8 cellular contexts compared by ENCODE assay signal in the genomic region with DNA sequence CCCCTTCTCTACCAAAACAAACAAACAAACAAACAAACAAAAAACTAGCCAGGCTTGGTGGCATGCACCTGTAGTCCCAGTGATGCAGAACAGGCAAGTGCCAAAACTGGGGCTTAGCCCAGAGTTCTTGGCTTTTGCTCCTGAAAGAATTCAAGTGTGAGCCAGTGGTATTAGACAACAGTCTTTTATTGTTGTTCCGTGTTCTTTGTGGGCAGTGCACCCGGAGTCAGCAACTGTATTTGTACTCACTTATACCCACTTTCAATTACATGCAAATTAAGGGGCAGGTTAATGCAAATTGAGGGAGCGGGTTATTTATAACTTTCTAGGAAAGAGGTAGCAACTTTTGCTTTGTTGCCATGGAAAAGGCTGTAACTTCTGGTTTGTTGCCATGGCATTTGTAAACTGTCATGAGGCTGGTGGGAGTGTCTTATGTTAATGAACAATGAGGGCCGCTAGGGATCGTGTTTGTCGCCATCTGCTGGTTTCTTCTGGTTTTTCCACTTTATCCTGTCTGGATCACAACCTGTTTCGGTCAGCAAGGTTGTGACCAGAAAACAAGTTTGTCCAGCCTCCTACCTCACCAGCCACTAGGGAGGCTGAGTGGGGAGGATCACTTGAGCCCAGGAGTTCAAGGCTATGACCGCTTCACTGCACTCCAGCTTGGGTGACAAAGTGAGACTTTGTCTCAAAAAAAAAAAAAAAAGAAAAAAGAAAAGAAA.
DNase-seq lines count a peak whose midpoint lies in the region; ATAC-seq lines count a peak whose summit lies in the region.

No MANE protein-coding gene starts in this region.

- H3K27me3 Mint-ChIP-seq in activated naive CD4-positive, alpha-beta T cell treated with anti-CD3 and anti-CD28 coated beads, Interleukin-2, amount 10 ng/mL, durations not matched to agents 7 days and 5 days = no peaks in the 10 kb centered on the region

- DNase-seq in Caki2 (ENCODE audit: low read depth) = peak; percentile 75
- DNase-seq in NOMO-1 treated with DMSO at 0.1 percent for 48 hours (lab: John Stamatoyannopoulos, UW; ENCODE audit: unreplicated experiment) = peak; percentile 71
- peak; percentile 30 for DNase-seq in activated naive CD4-positive, alpha-beta T cell treated with anti-CD3 and anti-CD28 coated beads, Interleukin-2, amount 10 ng/mL, durations not matched to agents 7 days and 5 days
- peak; percentile 35 for DNase-seq in stimulated activated CD8-positive, alpha-beta memory T cell treated with anti-CD3 and anti-CD28 coated beads, Interleukin-4, amount 100 ng/mL, for 48 hours

- CTCF ChIA-PET in activated naive CD4-positive, alpha-beta T cell treated with anti-CD3 and anti-CD28 coated beads, Interleukin-2, amount 10 ng/mL, durations not matched to agents 7 days and 5 days (lab: Charles Lee) = no interaction called here

- no peaks in the 10 kb centered on the region for H3K4me1 ChIP-seq in iPS-18a (ENCODE audit: control insufficient read depth, low read depth, low read length)

- in situ Hi-C loops in Caki2 (cut with HindIII; ENCODE audit: low pct_unique_long_range_greater_than_20kb, low sequenced_read_pairs) = no loop called here

- no peaks in the 10 kb centered on the region for H3K36me3 ChIP-seq in iPS-18a (ENCODE audit: control insufficient read depth, low read depth, low read length)

- H3K4me3 Mint-ChIP-seq in activated naive CD4-positive, alpha-beta T cell treated with anti-CD3 and anti-CD28 coated beads, Interleukin-2, amount 10 ng/mL, durations not matched to agents 7 days and 5 days = no peak overlapping the region

- H3K9ac ChIP-seq in iPS-18a (ENCODE audit: low read length) = peak overlapping the region; percentile 35

- no peaks in the 10 kb centered on the region for H3K9me3 Mint-ChIP-seq in activated naive CD4-positive, alpha-beta T cell treated with anti-CD3 and anti-CD28 coated beads, Interleukin-2, amount 10 ng/mL, durations not matched to agents 7 days and 5 days

- no peaks in the 10 kb centered on the region for H3K36me3 Mint-ChIP-seq in activated naive CD4-positive, alpha-beta T cell treated with anti-CD3 and anti-CD28 coated beads, Interleukin-2, amount 10 ng/mL, durations not matched to agents 7 days and 5 days

- no peaks in the 10 kb centered on the region for H3K27me3 ChIP-seq in iPS-18a (ENCODE audit: control insufficient read depth, insufficient read depth, low read length)

- H3K27ac Mint-ChIP-seq in activated naive CD4-positive, alpha-beta T cell treated with anti-CD3 and anti-CD28 coated beads, Interleukin-2, amount 10 ng/mL, durations not matched to agents 7 days and 5 days = no peak overlapping the region

- H3K4me1 Mint-ChIP-seq in activated naive CD4-positive, alpha-beta T cell treated with anti-CD3 and anti-CD28 coated beads, Interleukin-2, amount 10 ng/mL, durations not matched to agents 7 days and 5 days = no peaks in the 10 kb centered on the region

- peak; percentile 84 for ATAC-seq in GM18870 (IDR thresholded peaks at IDR 0.05; ENCODE audit: unreplicated experiment)
- ATAC-seq in HG03354 (IDR thresholded peaks at IDR 0.05; ENCODE audit: poor library complexity, severe bottlenecking, unreplicated experiment) = peak; percentile 90
- no peak for ATAC-seq in GM18520 (IDR thresholded peaks at IDR 0.05; ENCODE audit: unreplicated experiment)

- H3K9me3 ChIP-seq in iPS-18a (ENCODE audit: control insufficient read depth, low read depth, low read length) = no peaks in the 10 kb centered on the region

- peak overlapping the region; percentile 81 for H3K27ac ChIP-seq in iPS-18a (ENCODE audit: low read length)

- H3K4me3 ChIP-seq in iPS-18a (ENCODE audit: low read length) = no peak overlapping the region
